23 cellular contexts compared by ENCODE assay signal in the genomic region with DNA sequence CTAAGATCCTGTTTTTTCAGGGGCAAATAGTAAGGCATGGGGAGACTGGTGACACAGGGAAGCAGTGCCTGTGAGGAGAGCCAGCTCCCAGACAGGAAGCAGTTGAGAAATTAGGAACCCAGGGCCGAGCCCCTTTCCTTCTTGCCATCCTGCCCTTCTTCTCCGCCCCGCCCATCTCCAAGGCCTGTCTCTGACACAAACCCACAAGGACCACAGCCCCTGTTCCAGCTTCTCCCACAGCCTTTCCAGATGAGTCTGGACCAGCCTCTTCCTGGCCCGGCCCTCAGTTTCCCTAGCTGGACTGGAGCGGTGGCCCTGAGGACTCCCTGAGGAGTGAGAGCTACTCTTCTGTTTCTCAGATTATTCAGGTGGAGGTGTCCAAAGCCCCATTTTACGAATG. TPM values are rescaled to one million over a fixed set of nuclear protein-coding genes. Genes with fewer than 3 reads are reported as not detected.
"Had no signal": no experiment of that assay in that cellular context is flagged by ENCODE, and none has a peak within 500 bp of the region (broad histone marks: within the 10 kb centered on the region; RNA-seq: fewer than 3 reads in every experiment).

No MANE protein-coding gene starts in this region.

- H3K4me3 Mint-ChIP-seq: activated naive CD4-positive, alpha-beta T cell treated with anti-CD3 and anti-CD28 coated beads, Interleukin-2, amount 10 ng/mL, durations not matched to agents 7 days and 5 days; activated T-cell treated with anti-CD3 and anti-CD28 coated beads, Interleukin-2, amount 50 U/mL, for 4 hours; stimulated activated memory B cell treated with anti-CD40 and anti-IgM and Interleukin-4, amounts not matched to agents 10 μg/mL and 1 μg/mL and 100 μg/mL, for 72 hours had no signal

- H3K27me3 ChIP-seq: adrenal gland, breast epithelium, esophagus muscularis mucosa, gastroesophageal sphincter, ovary, right lobe of liver, upper lobe of right lung had no signal

- H3K36me3 ChIP-seq: adrenal gland, breast epithelium, ovary, right lobe of liver, upper lobe of right lung had no signal

- H3K9me3 ChIP-seq: adrenal gland, breast epithelium, esophagus muscularis mucosa, gastroesophageal sphincter, heart left ventricle, mucosa of descending colon, ovary, right lobe of liver, thoracic aorta, upper lobe of right lung had no signal

- H3K27me3 Mint-ChIP-seq: activated naive CD4-positive, alpha-beta T cell treated with anti-CD3 and anti-CD28 coated beads, Interleukin-2, amount 10 ng/mL, durations not matched to agents 7 days and 5 days; naive B cell; stimulated activated memory B cell treated with anti-CD40 and anti-IgM and Interleukin-4, amounts not matched to agents 10 μg/mL and 1 μg/mL and 100 μg/mL, for 72 hours had no signal

- H3K4me1 ChIP-seq: breast epithelium had no signal

- H3K36me3 Mint-ChIP-seq: naive B cell had no signal

- ATAC-seq: activated T-cell treated with anti-CD3 and anti-CD28 coated beads, Interleukin-2, amount 50 U/mL, for 4 hours; gastroesophageal sphincter; left cardiac atrium; mucosa of descending colon; right lobe of liver; stimulated activated memory B cell treated with anti-CD40 and anti-IgM and Interleukin-4, amounts not matched to agents 10 μg/mL and 1 μg/mL and 100 μg/mL, for 72 hours had no signal

- H3K9me3 Mint-ChIP-seq: activated naive CD4-positive, alpha-beta T cell treated with anti-CD3 and anti-CD28 coated beads, Interleukin-2, amount 10 ng/mL, durations not matched to agents 7 days and 5 days; activated T-cell treated with anti-CD3 and anti-CD28 coated beads, Interleukin-2, amount 50 U/mL, for 4 hours; naive B cell; stimulated activated memory B cell treated with anti-CD40 and anti-IgM and Interleukin-4, amounts not matched to agents 10 μg/mL and 1 μg/mL and 100 μg/mL, for 72 hours had no signal

- H3K27ac Mint-ChIP-seq: naive B cell; stimulated activated memory B cell treated with anti-CD40 and anti-IgM and Interleukin-4, amounts not matched to agents 10 μg/mL and 1 μg/mL and 100 μg/mL, for 72 hours had no signal

- H3K27ac ChIP-seq: adrenal gland, breast epithelium, esophagus muscularis mucosa, gastroesophageal sphincter, heart left ventricle, ovary, right lobe of liver, thoracic aorta, upper lobe of right lung had no signal

- H3K4me3 ChIP-seq: adrenal gland, breast epithelium, esophagus muscularis mucosa, gastroesophageal sphincter, heart left ventricle, mucosa of descending colon, ovary, right lobe of liver, thoracic aorta, upper lobe of right lung had no signal

- DNase-seq: activated CD4-positive, alpha-beta T cell treated with anti-CD3 and anti-CD28 coated beads, Interleukin-2, amount 50 U/mL, for 1 hour; activated CD8-positive, alpha-beta memory T cell treated with anti-CD3 and anti-CD28 coated beads, Interleukin-2, amount 50 U/mL, for 4 hours; activated naive CD4-positive, alpha-beta T cell treated with anti-CD3 and anti-CD28 coated beads, Interleukin-2, amount 10 ng/mL, durations not matched to agents 7 days and 5 days; activated T-cell treated with anti-CD3 and anti-CD28 coated beads, Interleukin-2, amount 50 U/mL, for 4 hours; adrenal gland; cortex of kidney; effector CD8-positive, alpha-beta T cell; left cardiac atrium; mesenchymal stem cell; naive B cell; stimulated activated CD4-positive, alpha-beta T cell treated with anti-CD3 and anti-CD28 coated beads, Interleukin-4, amount 100 ng/mL, for 24 hours had no signal

RNA-seq across cellular contexts. Expression of a gene that starts 15.9 kb away (rescaled TPM):
- total RNA-seq: endothelial cell of umbilical vein, pulmonary artery endothelial cell had no signal
- polyA plus RNA-seq: endothelial cell of umbilical vein had no signal
